8 cellular contexts compared by ENCODE assay signal in the genomic region with DNA sequence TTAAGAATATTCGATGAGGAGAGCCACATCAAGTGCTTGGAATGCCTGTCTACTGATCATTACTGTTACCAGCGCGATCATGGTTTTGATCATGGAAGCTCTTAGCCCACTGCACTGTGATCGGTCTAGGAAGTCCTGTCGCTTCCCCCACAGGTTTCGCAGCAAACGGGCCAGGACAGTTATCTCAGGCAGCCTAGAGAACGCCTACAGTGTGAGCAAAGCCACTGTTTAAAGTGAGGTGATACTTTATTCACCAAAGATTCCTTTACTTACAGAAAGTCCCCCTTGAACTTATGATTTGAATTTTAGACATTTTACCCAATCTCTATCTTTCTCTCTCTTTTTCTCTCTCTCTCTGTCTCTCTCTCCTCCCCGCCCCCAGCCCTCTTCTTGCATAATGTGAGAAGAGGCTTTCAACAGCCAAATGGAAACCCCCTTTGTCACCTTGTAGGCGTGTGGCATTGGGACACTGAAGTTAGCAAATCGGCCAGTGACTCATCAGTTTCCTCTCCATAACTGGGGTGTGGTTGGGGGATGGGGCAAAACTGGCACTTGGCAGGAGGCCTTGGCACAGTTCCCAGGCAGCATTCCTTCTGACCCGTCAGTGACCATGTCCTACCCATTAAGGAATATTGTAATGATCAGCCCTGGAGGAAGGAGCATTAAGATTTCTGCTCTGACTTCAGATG.
DNase-seq lines count a peak whose midpoint lies in the region; ATAC-seq lines count a peak whose summit lies in the region.

No MANE protein-coding gene starts in this region.

- DNase-seq in DMS153 (lab: John Stamatoyannopoulos, UW) (peak; percentile 50), HT-29 (ENCODE audit: low spot score) (peak; percentile 97), T-helper 22 cell (ENCODE audit: low read depth) (peak; percentile 74), astrocyte of the hippocampus (ENCODE audit: low read depth, low spot score) (peak; percentile 95), iPS-NIHi11 (ENCODE audit: low spot score) (peak; percentile 45), NCI-H524 (lab: John Stamatoyannopoulos, UW) (no peak)
- peak; percentile 44 to 75 for DNase-seq in stimulated activated CD4-positive, alpha-beta T cell treated with anti-CD3 and anti-CD28 coated beads, Interleukin-1b, Interleukin-23, amount 100 ng/mL, for 1 hour (ENCODE audit: low read depth in 2 of 2)

- ATAC-seq in GM21381 (IDR thresholded peaks at IDR 0.05; ENCODE audit: unreplicated experiment) = peak; percentile 68

Comparison
In these comparisons a context has a peak if more than half of its experiments do, and no peak if none do; other contexts are left out.
1. DNase-seq: peak in DMS153 (single experiment), HT-29 (single experiment), T-helper 22 cell (single experiment), astrocyte of the hippocampus (single experiment), iPS-NIHi11 (single experiment) and stimulated activated CD4-positive, alpha-beta T cell treated with anti-CD3 and anti-CD28 coated beads, Interleukin-1b, Interleukin-23, amount 100 ng/mL, for 1 hour (2 of 2); none in NCI-H524 (0 of 2).